ENCODE assay signal across 30 cellular contexts in genomic region chr13:78826936-78827335, GRCh38.
"Had no signal": no experiment of that assay in that cellular context is flagged by ENCODE, and none has a peak within 500 bp of the region (broad histone marks: within the 10 kb centered on the region; RNA-seq: fewer than 3 reads in every experiment).

No MANE protein-coding gene starts in this region.

- H3K27ac ChIP-seq: left lung, lower lobe of right lung, neural progenitor cell, neutrophil, parathyroid adenoma, psoas muscle, right atrium auricular region, right lobe of liver, stomach, testis, thyroid gland, transverse colon, upper lobe of left lung, vagina had no signal

- H3K4me3 ChIP-seq: left lung, lower lobe of right lung, neural progenitor cell, psoas muscle, right atrium auricular region, right lobe of liver, smooth muscle cell, stomach, testis, thyroid gland, transverse colon, upper lobe of left lung, vagina had no signal

- H3K4me1 ChIP-seq: left lung, lower lobe of right lung, neural progenitor cell, parathyroid adenoma, psoas muscle, right atrium auricular region, right lobe of liver, stomach, testis, thyroid gland, transverse colon, upper lobe of left lung, vagina had no signal

- H3K27me3 ChIP-seq: left lung, neural progenitor cell, neutrophil, right atrium auricular region, right lobe of liver, stomach, testis, thyroid gland, transverse colon, upper lobe of left lung, vagina had no signal

- H3K9me3 ChIP-seq: left lung, lower lobe of right lung, neutrophil, psoas muscle, right atrium auricular region, right lobe of liver, stomach, testis, thyroid gland, transverse colon, upper lobe of left lung, vagina had no signal

- DNase-seq: hippocampal formation; immature natural killer cell; kidney; left colon; left lung; lower lobe of right lung; mammary epithelial cell; mesenchymal stem cell; naive B cell; natural killer cell; nephron progenitor cell; occipital lobe; psoas muscle; right lobe of liver; stimulated activated CD4-positive, alpha-beta T cell treated with anti-CD3 and anti-CD28 coated beads, Interleukin-1b, Interleukin-23, amount 100 ng/mL, for 48 hours; stimulated activated CD4-positive, alpha-beta T cell treated with anti-CD3 and anti-CD28 coated beads, Interleukin-2, amount 100 ng/mL, for 48 hours; stimulated activated CD4-positive, alpha-beta T cell treated with anti-CD3 and anti-CD28 coated beads, Interleukin-4, amount 100 ng/mL, for 4 hours; stimulated activated CD8-positive, alpha-beta memory T cell treated with anti-CD3 and anti-CD28 coated beads, Interleukin-4, amount 100 ng/mL, for 48 hours; stimulated activated naive CD8-positive, alpha-beta T cell treated with anti-CD3 and anti-CD28 coated beads, Interleukin-15, Interleukin-2, amounts not matched to agents 100 U/mL and 50 U/mL, for 24 hours; stomach; thyroid gland; transverse colon; upper lobe of left lung had no signal

- H3K36me3 ChIP-seq: left lung, lower lobe of right lung, neural progenitor cell, neutrophil, right atrium auricular region, right lobe of liver, stomach, thyroid gland, transverse colon, upper lobe of left lung, vagina had no signal
